Comparison of ENCODE assay signal across 18 cellular contexts in genomic region chr9:32839013-32839442, GRCh38. TPM values are rescaled to one million over a fixed set of nuclear protein-coding genes. Genes with fewer than 3 reads are reported as not detected.
DNase-seq lines count a peak whose midpoint lies in the region; ATAC-seq and TF ChIP-seq lines count a peak whose summit lies in the region.
"Had no signal": no experiment of that assay in that cellular context is flagged by ENCODE, and none has a peak within 500 bp of the region (broad histone marks: within the 10 kb centered on the region; RNA-seq: fewer than 3 reads in every experiment).

No MANE protein-coding gene starts in this region.

- DNase-seq in erythroblast (lab: John Stamatoyannopoulos, UW): peak; percentile 13 to 15
- DNase-seq in NCI-H187 treated with DMSO at 0.1 percent for 48 hours (lab: John Stamatoyannopoulos, UW): no peak
- DNase-seq in lower leg skin (ENCODE audit: low spot score in 2 of 2): no peak
- DNase-seq in tibial artery: no peak
- no peak for DNase-seq in stimulated activated CD4-positive, alpha-beta T cell treated with anti-CD3 and anti-CD28 coated beads, Interleukin-4, amount 100 ng/mL, for 24 hours
- DNase-seq: activated naive CD4-positive, alpha-beta T cell treated with anti-CD3 and anti-CD28 coated beads for 36 hours; DND-41; effector memory CD4-positive, alpha-beta T cell; MV-4-11; NCI-H226; PC-3; right lobe of liver; stimulated activated CD4-positive, alpha-beta T cell treated with anti-CD3 and anti-CD28 coated beads, Interleukin-4, amount 100 ng/mL, for 4 hours; upper lobe of right lung had no signal

- TF ChIP-seq POLR2A in erythroblast (IDR thresholded peaks at IDR 0.05; ENCODE audit: low read length) (no peak), lower leg skin (IDR thresholded peaks at IDR 0.05) (no peak)

- H3K9me3 ChIP-seq in tibial artery: no peaks in the 10 kb centered on the region
- H3K9me3 ChIP-seq: right lobe of liver, upper lobe of right lung had no signal

- WGBS in lower leg skin, 2 donors: 41 to 49% methylated on average over 4 of the region's 4 CpGs

- peak; percentile 74 for ATAC-seq in GM18870 (IDR thresholded peaks at IDR 0.05; ENCODE audit: unreplicated experiment)
- ATAC-seq in GM21825 (IDR thresholded peaks at IDR 0.05; ENCODE audit: unreplicated experiment): peak; percentile 60
- ATAC-seq in HG03196 (IDR thresholded peaks at IDR 0.05; ENCODE audit: unreplicated experiment): peak; percentile 52
- ATAC-seq: PC-3; right lobe of liver; stimulated activated effector memory CD8-positive, alpha-beta T cell treated with anti-CD3 and anti-CD28 coated beads, Interleukin-12 subunit alpha, Interleukin-12 subunit beta, amount 100 ng/mL, for 72 hours; upper lobe of right lung had no signal

- H3K4me3 ChIP-seq in lower leg skin (ENCODE audit: low read depth, poor library complexity, severe bottlenecking): no peak overlapping the region
- no peak overlapping the region for H3K4me3 ChIP-seq in tibial artery
- H3K4me3 ChIP-seq: right lobe of liver, upper lobe of right lung had no signal

- intact Hi-C loops in lower leg skin (cut with DNase I; ENCODE audit: low total_unique reads) (no loop called here), tibial artery (cut with DNase I; ENCODE audit: low total_unique reads) (no loop called here)

- no peaks in the 10 kb centered on the region for H3K36me3 ChIP-seq in tibial artery
- H3K36me3 ChIP-seq: right lobe of liver, upper lobe of right lung had no signal

- no peak overlapping the region for H3K27ac ChIP-seq in tibial artery
- H3K27ac ChIP-seq: right lobe of liver, upper lobe of right lung had no signal

- no peaks in the 10 kb centered on the region for H3K27me3 ChIP-seq in tibial artery
- H3K27me3 ChIP-seq: right lobe of liver, upper lobe of right lung had no signal

- no peak for TF ChIP-seq CTCF in lower leg skin (IDR thresholded peaks at IDR 0.05)
- TF ChIP-seq CTCF in tibial artery (IDR thresholded peaks at IDR 0.05): no peak

- H3K4me1 ChIP-seq in tibial artery: no peaks in the 10 kb centered on the region
- H3K4me1 ChIP-seq: right lobe of liver, upper lobe of right lung had no signal

RNA-seq across cellular contexts. Expression of gene TMEM215, which starts 55.7 kb away (rescaled TPM):
- not detected for total RNA-seq in lower leg skin
- total RNA-seq: activated naive CD4-positive, alpha-beta T cell treated with anti-CD3 and anti-CD28 coated beads for 36 hours; PC-3; right lobe of liver; upper lobe of right lung had no signal

Comparison
In these comparisons a context has a peak if more than half of its experiments do, and no peak if none do; other contexts are left out.
1. DNase-seq: peak in erythroblast (2 of 2); none in NCI-H187 treated with DMSO at 0.1 percent for 48 hours (single experiment), lower leg skin (0 of 2), tibial artery (0 of 2) and stimulated activated CD4-positive, alpha-beta T cell treated with anti-CD3 and anti-CD28 coated beads, Interleukin-4, amount 100 ng/mL, for 24 hours (single experiment).
2. Peak in every context shown above with its lines, with median percentiles within 50 percentile points of each other: ATAC-seq.